19 cellular contexts compared by ENCODE assay signal in genomic region chr1:65278344-65279091, GRCh38. TPM values are rescaled to one million over a fixed set of nuclear protein-coding genes. Genes with fewer than 3 reads are reported as not detected.
DNase-seq lines count a peak whose midpoint lies in the region; ATAC-seq and TF ChIP-seq lines count a peak whose summit lies in the region.
"Had no signal": no experiment of that assay in that cellular context is flagged by ENCODE, and none has a peak within 500 bp of the region (broad histone marks: within the 10 kb centered on the region; RNA-seq: fewer than 3 reads in every experiment).

No MANE protein-coding gene starts in this region.

- H3K4me1 ChIP-seq in right atrium auricular region (peaks cover 0 to 21% of the 10 kb centered on the region in 2 donors), colonic mucosa (no peaks in the 10 kb centered on the region), body of pancreas (no peaks in the 10 kb centered on the region)
- H3K4me1 ChIP-seq: testis had no signal

- TF ChIP-seq CTCF in right atrium auricular region (IDR thresholded peaks at IDR 0.05) (no peak), colonic mucosa (IDR thresholded peaks at IDR 0.05) (no peak), body of pancreas (IDR thresholded peaks at IDR 0.05) (no peak)

- H3K9me3 ChIP-seq in right atrium auricular region (no peaks in the 10 kb centered on the region), colonic mucosa (no peaks in the 10 kb centered on the region), body of pancreas (no peaks in the 10 kb centered on the region)
- H3K9me3 ChIP-seq: testis had no signal

- H3K27ac ChIP-seq in right atrium auricular region: peak overlapping the region; percentile 69 to 72
- H3K27ac ChIP-seq in colonic mucosa: no peak overlapping the region
- no peak overlapping the region for H3K27ac ChIP-seq in body of pancreas
- H3K27ac ChIP-seq: PC-9, testis had no signal

- H3K36me3 ChIP-seq in H7 (replicated peaks; ENCODE audit: control insufficient read depth, insufficient read depth, low read length) (no peaks in the 10 kb centered on the region), right atrium auricular region (no peaks in the 10 kb centered on the region), colonic mucosa (no peaks in the 10 kb centered on the region), body of pancreas (replicated peaks in 1 of 2; ENCODE audit: insufficient read depth in 1 of 2, low read depth in 2 of 2) (no peaks in the 10 kb centered on the region)

- H3K4me3 ChIP-seq in H7 (ENCODE audit: insufficient read depth, low read depth, low read length) (peak overlapping the region; percentile 33), right atrium auricular region (peak overlapping the region in 1 of 2 donors; percentile 13), colonic mucosa (no peak overlapping the region), body of pancreas (no peak overlapping the region)
- H3K4me3 ChIP-seq: PC-9, testis had no signal

- WGBS in body of pancreas, 2 donors: 42 to 67% methylated on average over 6 of the region's 6 CpGs

- no peak for ATAC-seq in body of pancreas

- H3K27me3 ChIP-seq in H7 (ENCODE audit: control insufficient read depth, insufficient read depth, low read length) (no peaks in the 10 kb centered on the region), right atrium auricular region (no peaks in the 10 kb centered on the region), colonic mucosa (no peaks in the 10 kb centered on the region), body of pancreas (no peaks in the 10 kb centered on the region)
- H3K27me3 ChIP-seq: testis had no signal

- intact Hi-C loops in colonic mucosa (cut with DNase I): no loop called here
- intact Hi-C loops in body of pancreas (cut with DNase I): no loop called here

- peak; percentile 14 for DNase-seq in H7
- peak; percentile 6 for DNase-seq in astrocyte of the hippocampus (ENCODE audit: low read depth, low spot score)
- no peak for DNase-seq in right atrium auricular region (ENCODE audit: low spot score)
- DNase-seq in myocyte (ENCODE audit: low read depth): peak; percentile 24
- no peak for DNase-seq in colonic mucosa
- no peak for DNase-seq in HPDE6-E6E7 (ENCODE audit: extremely low spot score)
- DNase-seq in body of pancreas: no peak
- no peak for DNase-seq in DMS153 (lab: John Stamatoyannopoulos, UW)
- DNase-seq: activated CD4-positive, alpha-beta T cell treated with anti-CD3 and anti-CD28 coated beads, Interleukin-2, amount 10 ng/mL, durations not matched to agents 7 days and 5 days; activated naive CD4-positive, alpha-beta T cell treated with anti-CD3 and anti-CD28 coated beads, Interleukin-2, amount 50 U/mL, for 16 hours; effector memory CD4-positive, alpha-beta T cell; GDM1; MM.1S; NCI-H187; NCI-H524; PC-9; stimulated activated CD4-positive, alpha-beta T cell treated with anti-CD3 and anti-CD28 coated beads, Interleukin-4, amount 100 ng/mL, for 1 hour; stimulated activated CD8-positive, alpha-beta memory T cell treated with anti-CD3 and anti-CD28 coated beads, Interleukin-4, amount 100 ng/mL, for 48 hours; testis had no signal

- no peak overlapping the region for H3K9ac ChIP-seq in colonic mucosa (ENCODE audit: low read depth in 2 of 2, low read length in 2 of 2)

- no peak for TF ChIP-seq POLR2A in body of pancreas (IDR thresholded peaks at IDR 0.05)

RNA-seq across cellular contexts. Expression of gene DNAJC6, which starts 30.8 kb away (rescaled TPM):
- 7.3 and 10.9 TPM in 2 replicates for total RNA-seq in H7 (2014; rRNA removed; shearing (Covaris generic))
- total RNA-seq in right atrium auricular region (10 to 100 TPM; 17.3 to 24.6 TPM), myocyte (3.0 and 6.6 TPM in 2 replicates), colonic mucosa (1 to 10 TPM; 1.3 to 2.2 TPM), body of pancreas (1 to 10 TPM in 1 of 2 donors, under 1 TPM in 1; 0.99 to 2.3 TPM)
- 4.3 TPM for polyA plus RNA-seq in myocyte (2012)

Comparison
In these comparisons a context has a peak if more than half of its experiments do, and no peak if none do; other contexts are left out.
1. DNase-seq: peak in H7 (single experiment), astrocyte of the hippocampus (single experiment) and myocyte (single experiment); none in right atrium auricular region (single experiment), colonic mucosa (single experiment), HPDE6-E6E7 (single experiment), body of pancreas (0 of 4) and DMS153 (single experiment).
2. H3K27ac ChIP-seq: peak in right atrium auricular region (2 of 2); none in colonic mucosa (single experiment) and body of pancreas (0 of 4).